Comparison of ENCODE assay signal across 1 cellular context in genomic region chr18:25353080-25353479, GRCh38.
TF ChIP-seq lines count a peak whose summit lies in the region.

No MANE protein-coding gene starts in this region.

TF ChIP-seq in SK-N-SH, 30 proteins besides CTCF, POLR2A, EP300 and RAD21 (continued from another document):
- TF ChIP-seq FOXJ3 (CRISPR knock-in tag; IDR thresholded peaks at IDR 0.05) (no peak), IRF3 (IDR thresholded peaks at IDR 0.05; ENCODE audit: low read depth, low read length) (no peak), POLR2AphosphoS5 (IDR thresholded peaks at IDR 0.05; ENCODE audit: low read depth, low read length) (no peak)
